19 cellular contexts compared by ENCODE assay signal in genomic region chr14:64646103-64646502, GRCh38. TPM values are rescaled to one million over a fixed set of nuclear protein-coding genes. Genes with fewer than 3 reads are reported as not detected.
DNase-seq lines count a peak whose midpoint lies in the region; ATAC-seq, FAIRE-seq and TF ChIP-seq lines count a peak whose summit lies in the region.
"Had no signal": no experiment of that assay in that cellular context is flagged by ENCODE, and none has a peak within 500 bp of the region (broad histone marks: within the 10 kb centered on the region; RNA-seq: fewer than 3 reads in every experiment).

No MANE protein-coding gene starts in this region.

- no peak overlapping the region for H3K4me3 ChIP-seq in astrocyte (ENCODE audit: insufficient read depth, low read depth, low read length)
- peak overlapping the region; percentile 32 for H3K4me3 ChIP-seq in iPS-18a (ENCODE audit: low read length)
- H3K4me3 ChIP-seq in gastrocnemius medialis = no peak overlapping the region
- no peak overlapping the region for H3K4me3 ChIP-seq in neuronal stem cell (ENCODE audit: low read length in 2 of 2)
- H3K4me3 ChIP-seq: BLaER1, K562, left lung had no signal

- no peak for FAIRE-seq in astrocyte (lab: Jason Lieb, UNC)
- FAIRE-seq: K562, TTC549 had no signal

- no peak overlapping the region for H2BK5ac ChIP-seq in neuronal stem cell (ENCODE audit: low read length)

- no peaks in the 10 kb centered on the region for H3K79me1 ChIP-seq in neuronal stem cell (ENCODE audit: low read depth, low read length)

- H4K8ac ChIP-seq in neuronal stem cell (ENCODE audit: low read depth, low read length) = no peak overlapping the region

- peaks cover 4% of the 10 kb centered on the region for H3K36me3 Mint-ChIP-seq in astrocyte (ENCODE audit: low read depth, unreplicated experiment)
- H3K36me3 Mint-ChIP-seq: activated naive CD8-positive, alpha-beta T cell treated with anti-CD3 and anti-CD28 coated beads for 36 hours; stimulated activated effector memory CD8-positive, alpha-beta T cell treated with anti-CD3 and anti-CD28 coated beads, Interleukin-12 subunit alpha, Interleukin-12 subunit beta, amount 100 ng/mL, for 72 hours had no signal

- no CpG with 5 or more reads among the region's 5 CpGs for WGBS in neuronal stem cell (ENCODE audit: extremely low coverage in 2 of 2, insufficient read length in 2 of 2, insufficient replicate concordance in 1 of 2), 2 donors

- H3K4me2 ChIP-seq in astrocyte (ENCODE audit: low read length) (peak overlapping the region; percentile 78), neuronal stem cell (ENCODE audit: insufficient read depth, low read length, poor library complexity, severe bottlenecking) (no peak overlapping the region)
- H3K4me2 ChIP-seq: BLaER1 had no signal

- H3K27ac ChIP-seq in astrocyte (ENCODE audit: low read depth, low read length) (peak overlapping the region; percentile 95), iPS-18a (ENCODE audit: low read length) (peak overlapping the region; percentile 50), gastrocnemius medialis (peak overlapping the region; percentile 21 to 70 (median 44)), neuronal stem cell (replicated peaks; ENCODE audit: low read length) (no peak overlapping the region)
- H3K27ac ChIP-seq: BLaER1 had no signal

- H2AK5ac ChIP-seq in neuronal stem cell (ENCODE audit: low read depth, low read length) = no peak overlapping the region

- peak; percentile 45 for DNase-seq in EL
- no peak for DNase-seq in astrocyte (ENCODE audit: low read depth)
- DNase-seq in gastrocnemius medialis = no peak
- no peak for DNase-seq in NCI-H2107 (lab: John Stamatoyannopoulos, UW)
- DNase-seq in neuronal stem cell (ENCODE audit: low spot score) = no peak
- DNase-seq: activated naive CD8-positive, alpha-beta T cell treated with anti-CD3 and anti-CD28 coated beads for 36 hours; cortex of kidney; GF-D8; left lung; NCI-H187; NCI-H748 treated with DMSO at 0.1 percent for 48 hours; occipital lobe had no signal

- no peak overlapping the region for H3K18ac ChIP-seq in neuronal stem cell (ENCODE audit: low read length)

- peaks cover 34% of the 10 kb centered on the region for H3K4me1 Mint-ChIP-seq in astrocyte (ENCODE audit: low read depth, unreplicated experiment)
- H3K4me1 Mint-ChIP-seq: activated naive CD8-positive, alpha-beta T cell treated with anti-CD3 and anti-CD28 coated beads for 36 hours; stimulated activated effector memory CD8-positive, alpha-beta T cell treated with anti-CD3 and anti-CD28 coated beads, Interleukin-12 subunit alpha, Interleukin-12 subunit beta, amount 100 ng/mL, for 72 hours had no signal

- peak overlapping the region; percentile 99 for H3K27ac Mint-ChIP-seq in astrocyte (ENCODE audit: unreplicated experiment)
- H3K27ac Mint-ChIP-seq: activated naive CD8-positive, alpha-beta T cell treated with anti-CD3 and anti-CD28 coated beads for 36 hours; stimulated activated effector memory CD8-positive, alpha-beta T cell treated with anti-CD3 and anti-CD28 coated beads, Interleukin-12 subunit alpha, Interleukin-12 subunit beta, amount 100 ng/mL, for 72 hours had no signal

- intact Hi-C loops in gastrocnemius medialis (cut with DNase I; ENCODE audit: low total_unique reads) = no loop called here

- H3K9ac ChIP-seq in astrocyte (ENCODE audit: low read length) (peak overlapping the region; percentile 80), iPS-18a (ENCODE audit: low read length) (peak overlapping the region; percentile 38), neuronal stem cell (ENCODE audit: low read depth, low read length, poor library complexity) (no peak overlapping the region)
- H3K9ac ChIP-seq: BLaER1 had no signal

- peak overlapping the region; percentile 16 for H3K4me3 Mint-ChIP-seq in astrocyte (ENCODE audit: unreplicated experiment)
- H3K4me3 Mint-ChIP-seq: activated naive CD8-positive, alpha-beta T cell treated with anti-CD3 and anti-CD28 coated beads for 36 hours; stimulated activated effector memory CD8-positive, alpha-beta T cell treated with anti-CD3 and anti-CD28 coated beads, Interleukin-12 subunit alpha, Interleukin-12 subunit beta, amount 100 ng/mL, for 72 hours had no signal

- H3K36me3 ChIP-seq in astrocyte (ENCODE audit: insufficient read depth, low read length) (no peaks in the 10 kb centered on the region), iPS-18a (ENCODE audit: control insufficient read depth, low read depth, low read length) (no peaks in the 10 kb centered on the region), gastrocnemius medialis (no peaks in the 10 kb centered on the region), neuronal stem cell (replicated peaks in 1 of 2; ENCODE audit: control insufficient read depth in 2 of 2, insufficient read depth in 2 of 2, low read length in 2 of 2) (no peaks in the 10 kb centered on the region)
- H3K36me3 ChIP-seq: BLaER1, left lung had no signal

- peaks cover 3% of the 10 kb centered on the region for H3K9me3 ChIP-seq in astrocyte (ENCODE audit: insufficient read depth, low read depth, low read length)
- peaks cover 4% of the 10 kb centered on the region for H3K9me3 ChIP-seq in iPS-18a (ENCODE audit: control insufficient read depth, low read depth, low read length)
- no peaks in the 10 kb centered on the region for H3K9me3 ChIP-seq in gastrocnemius medialis
- H3K9me3 ChIP-seq in neuronal stem cell (replicated peaks in 1 of 2; ENCODE audit: control insufficient read depth in 2 of 2, insufficient read depth in 1 of 2, low read depth in 1 of 2, low read length in 2 of 2) = peaks cover 0 to 3% of the 10 kb centered on the region in 2 donors
- H3K9me3 ChIP-seq: left lung had no signal

- H3K4ac ChIP-seq in neuronal stem cell (ENCODE audit: low read length) = no peak overlapping the region

- peaks cover 2% of the 10 kb centered on the region for H3K27me3 Mint-ChIP-seq in astrocyte (ENCODE audit: low read depth, unreplicated experiment)

- H3K4me1 ChIP-seq in astrocyte (ENCODE audit: insufficient read depth, low read length) (peaks cover 16% of the 10 kb centered on the region), iPS-18a (ENCODE audit: control insufficient read depth, low read depth, low read length) (peaks cover 26% of the 10 kb centered on the region), gastrocnemius medialis (peaks cover 0 to 3% of the 10 kb centered on the region in 2 donors), neuronal stem cell (ENCODE audit: control insufficient read depth in 2 of 2, insufficient read depth in 1 of 2, low read depth in 1 of 2, low read length in 2 of 2) (peaks cover 8 to 11% of the 10 kb centered on the region in 2 donors)
- H3K4me1 ChIP-seq: left lung had no signal

- no peak overlapping the region for H3K23ac ChIP-seq in neuronal stem cell (ENCODE audit: low read depth, low read length, poor library complexity)

- ATAC-seq in gastrocnemius medialis = no peak
- no peak for ATAC-seq in GM21360 (IDR thresholded peaks at IDR 0.05; ENCODE audit: unreplicated experiment)
- ATAC-seq in HG03460 (IDR thresholded peaks at IDR 0.05; ENCODE audit: unreplicated experiment) = no peak
- ATAC-seq: K562; stimulated activated effector memory CD8-positive, alpha-beta T cell treated with anti-CD3 and anti-CD28 coated beads, Interleukin-12 subunit alpha, Interleukin-12 subunit beta, amount 100 ng/mL, for 72 hours had no signal

- peaks cover 7% of the 10 kb centered on the region for H3K9me3 Mint-ChIP-seq in astrocyte (ENCODE audit: unreplicated experiment)
- H3K9me3 Mint-ChIP-seq: activated naive CD8-positive, alpha-beta T cell treated with anti-CD3 and anti-CD28 coated beads for 36 hours; stimulated activated effector memory CD8-positive, alpha-beta T cell treated with anti-CD3 and anti-CD28 coated beads, Interleukin-12 subunit alpha, Interleukin-12 subunit beta, amount 100 ng/mL, for 72 hours had no signal

- H3K27me3 ChIP-seq in astrocyte (ENCODE audit: insufficient read depth, low read length) = no peaks in the 10 kb centered on the region
- no peaks in the 10 kb centered on the region for H3K27me3 ChIP-seq in iPS-18a (ENCODE audit: control insufficient read depth, insufficient read depth, low read length)
- no peaks in the 10 kb centered on the region for H3K27me3 ChIP-seq in gastrocnemius medialis
- peaks cover 0 to 4% (median 0%) of the 10 kb centered on the region in 3 experiments for H3K27me3 ChIP-seq in neuronal stem cell (ENCODE audit: control insufficient read depth in 3 of 3, insufficient read depth in 3 of 3, low read depth in 1 of 3, low read length in 3 of 3)
- H3K27me3 ChIP-seq: BLaER1 had no signal

- H2AFZ ChIP-seq in astrocyte (ENCODE audit: low read depth, low read length) (no peak overlapping the region), neuronal stem cell (ENCODE audit: low read length) (no peak overlapping the region)

- H2BK120ac ChIP-seq in neuronal stem cell (ENCODE audit: low read depth, low read length) = no peak overlapping the region

- no peak overlapping the region for H2BK12ac ChIP-seq in neuronal stem cell (ENCODE audit: low read length)

- no peaks in the 10 kb centered on the region for H4K20me1 ChIP-seq in astrocyte (ENCODE audit: insufficient read depth, low read length)
- H4K20me1 ChIP-seq: BLaER1 had no signal

- TF ChIP-seq POLR2A in gastrocnemius medialis (IDR thresholded peaks at IDR 0.05) = no peak

- no peaks in the 10 kb centered on the region for H3K79me2 ChIP-seq in astrocyte (ENCODE audit: insufficient read depth, low read length)

- no peak overlapping the region for H4K91ac ChIP-seq in neuronal stem cell (ENCODE audit: low read depth, low read length, poor library complexity)

- in situ Hi-C loops in gastrocnemius medialis (cut with MboI; ENCODE audit: low sequenced_read_pairs in 4 of 4) = loop anchor here in 2 of 4 donors (25.0 kb wide), 3 partner anchors 109 to 309 kb away; partner anchors contain the start of genes HSPA2 (in 1 of the 2) and PPP1R36 (in 1 of the 2)

- TF ChIP-seq CTCF in astrocyte (IDR thresholded peaks at IDR 0.05; ENCODE audit: insufficient read depth, low read depth, low read length) (no peak), gastrocnemius medialis (IDR thresholded peaks at IDR 0.05 in 4 of 5, conservative IDR thresholded peaks at IDR 0.05 in 1 of 5) (no peak)

- no peak overlapping the region for H3K14ac ChIP-seq in neuronal stem cell (ENCODE audit: low read length)

- no peak overlapping the region for H2BK15ac ChIP-seq in neuronal stem cell (ENCODE audit: low read length)

RNA-seq across cellular contexts. Expression of gene PLEKHG3, which starts 58.1 kb away (rescaled TPM):
- total RNA-seq in astrocyte (84.1 and 98.6 TPM in 2 replicates), gastrocnemius medialis (10 to 100 TPM in 3 of 4 donors, 1 to 10 TPM in 1; 8.8 to 18.8 (median 14.5) TPM)
- polyA plus RNA-seq in neuronal stem cell (2013, experiment 1 of 2) = 66.9 TPM
- 64.7 TPM for polyA plus RNA-seq in neuronal stem cell (2013, experiment 2 of 2)
